Comparison of ENCODE assay signal across 8 cellular contexts in genomic region chr1:154344977-154345837, GRCh38. TPM values are rescaled to one million over a fixed set of nuclear protein-coding genes. Genes with fewer than 3 reads are reported as not detected.
A peak's percentile ranks its signal among the peaks of the same experiment; 100 is the strongest.
DNase-seq lines count a peak whose midpoint lies in the region; ATAC-seq and TF ChIP-seq lines count a peak whose summit lies in the region.

No MANE protein-coding gene starts in this region.

- no peaks in the 10 kb centered on the region for H3K79me2 ChIP-seq in osteoblast (ENCODE audit: insufficient read depth, low read length)

- peaks cover 99% of the 10 kb centered on the region for H3K36me3 Mint-ChIP-seq in CD4-positive, alpha-beta T cell (ENCODE audit: low read depth)

- peak overlapping the region; percentile 95 for H3K4me3 Mint-ChIP-seq in CD4-positive, alpha-beta T cell

- intact Hi-C loops in CD4-positive, alpha-beta T cell (cut with DNase I, micrococcal nuclease) = loop anchor here in 1 of 2 experiments (5.0 kb wide), 1 partner anchor 122 kb away; no protein-coding TSS in a partner anchor

- CTCF ChIA-PET in CD4-positive, alpha-beta T cell (lab: Charles Lee) = interaction anchor here (0.9 to 5.2 kb wide), 9 partner anchors 10 to 202 kb away, joined by 3 to 47 read pairs (median 4); partner anchors contain the start of gene ATP8B2

- no peak overlapping the region for H3K4me2 ChIP-seq in osteoblast (ENCODE audit: insufficient read depth, low read length)

- peak; percentile 91 for TF ChIP-seq CTCF in CD4-positive, alpha-beta T cell (IDR thresholded peaks at IDR 0.05)
- TF ChIP-seq CTCF in osteoblast (IDR thresholded peaks at IDR 0.05; ENCODE audit: extremely low read depth, low read depth, low read length) = peak; percentile 78

- peak; percentile 66 to 81 (median 74) for DNase-seq in CD4-positive, alpha-beta T cell
- peak; percentile 18 for DNase-seq in KG1 (lab: John Stamatoyannopoulos, UW)
- peak; percentile 88 for DNase-seq in activated CD4-positive, alpha-beta T cell treated with anti-CD3 and anti-CD28 coated beads for 48 hours
- DNase-seq in effector memory CD4-positive, alpha-beta T cell = peak; percentile 62 to 71 (median 63)
- peak; percentile 93 for DNase-seq in osteoblast (ENCODE audit: insufficient read length, low spot score, missing footprints)
- no peak for DNase-seq in NCI-H345 treated with DMSO at 0.1 percent for 48 hours (lab: John Stamatoyannopoulos, UW; ENCODE audit: unreplicated experiment)
- no peak for DNase-seq in NCI-H1436 (lab: John Stamatoyannopoulos, UW)

- H3K4me3 ChIP-seq in effector memory CD4-positive, alpha-beta T cell (ENCODE audit: insufficient read depth, low read depth, low read length, poor library complexity, severe bottlenecking) = peak overlapping the region; percentile 53
- H3K4me3 ChIP-seq in osteoblast (ENCODE audit: insufficient read depth, low read length) = no peak overlapping the region

- POLR2A ChIA-PET in CD4-positive, alpha-beta T cell (lab: Charles Lee) = interaction anchor here (1.0 to 5.3 kb wide), 5 partner anchors 11 to 72 kb away, joined by 3 to 45 read pairs (median 8); partner anchors contain the start of gene ATP8B2

- H4K20me1 ChIP-seq in osteoblast (ENCODE audit: insufficient read depth, low read length) = peaks cover 30% of the 10 kb centered on the region

- H3K27me3 ChIP-seq in CD4-positive, alpha-beta T cell (ENCODE audit: control insufficient read depth, insufficient read depth, low read length) = no peaks in the 10 kb centered on the region
- no peaks in the 10 kb centered on the region for H3K27me3 ChIP-seq in effector memory CD4-positive, alpha-beta T cell (replicated peaks; ENCODE audit: control insufficient read depth, insufficient read depth, low read length, poor library complexity, severe bottlenecking)
- H3K27me3 ChIP-seq in osteoblast (ENCODE audit: insufficient read depth, low read length) = no peaks in the 10 kb centered on the region

- peaks cover 74% of the 10 kb centered on the region for H3K4me1 ChIP-seq in effector memory CD4-positive, alpha-beta T cell (ENCODE audit: control insufficient read depth, insufficient read depth, low read length, poor library complexity, severe bottlenecking)
- no peaks in the 10 kb centered on the region for H3K4me1 ChIP-seq in osteoblast (ENCODE audit: insufficient read depth, low read length)

- H3K9me3 ChIP-seq in CD4-positive, alpha-beta T cell (ENCODE audit: control insufficient read depth, low read length) = no peaks in the 10 kb centered on the region
- H3K9me3 ChIP-seq in effector memory CD4-positive, alpha-beta T cell (ENCODE audit: control insufficient read depth, low read length) = no peaks in the 10 kb centered on the region
- H3K9me3 ChIP-seq in osteoblast (ENCODE audit: low read depth, low read length) = no peaks in the 10 kb centered on the region

- ATAC-seq in CD4-positive, alpha-beta T cell (ENCODE audit: poor library complexity) = peak; percentile 41
- no peak for ATAC-seq in GM19467 (IDR thresholded peaks at IDR 0.05; ENCODE audit: unreplicated experiment)

- peaks cover 80% of the 10 kb centered on the region for H3K36me3 ChIP-seq in effector memory CD4-positive, alpha-beta T cell (ENCODE audit: control insufficient read depth, insufficient read depth, low read length)
- H3K36me3 ChIP-seq in osteoblast (ENCODE audit: insufficient read depth, low read length) = peaks cover 90% of the 10 kb centered on the region

- H3K27me3 Mint-ChIP-seq in CD4-positive, alpha-beta T cell = no peaks in the 10 kb centered on the region

- no peak overlapping the region for H3K27ac ChIP-seq in CD4-positive, alpha-beta T cell (ENCODE audit: low read depth, low read length)
- H3K27ac ChIP-seq in effector memory CD4-positive, alpha-beta T cell (ENCODE audit: insufficient read depth, low read length, poor library complexity, severe bottlenecking) = peak overlapping the region; percentile 64
- no peak overlapping the region for H3K27ac ChIP-seq in osteoblast (ENCODE audit: low read depth, low read length)

- H2AFZ ChIP-seq in osteoblast (ENCODE audit: low read length) = no peak overlapping the region

- H3K9me3 Mint-ChIP-seq in CD4-positive, alpha-beta T cell = no peaks in the 10 kb centered on the region

- peaks cover 76% of the 10 kb centered on the region for H3K4me1 Mint-ChIP-seq in CD4-positive, alpha-beta T cell (ENCODE audit: low read depth)

- H3K27ac Mint-ChIP-seq in CD4-positive, alpha-beta T cell = peak overlapping the region; percentile 89

RNA-seq across cellular contexts. Expression of gene ATP8B2, which starts 19.9 kb away (rescaled TPM):
- total RNA-seq in CD4-positive, alpha-beta T cell = 10 to 100 TPM; 72.7 to 80.7 TPM
- total RNA-seq in osteoblast = 146 and 162 TPM in 2 replicates

RNA-seq across cellular contexts. Expression of gene AQP10, which starts 24.3 kb away (rescaled TPM):
- total RNA-seq in CD4-positive, alpha-beta T cell = not detected
- not detected in 2 replicates for total RNA-seq in osteoblast

RNA-seq across cellular contexts. Expression of gene IL6R, which starts 59.9 kb away (rescaled TPM):
- 10 to 100 TPM; 31.7 to 35.0 TPM for total RNA-seq in CD4-positive, alpha-beta T cell
- 5.3 and 8.0 TPM in 2 replicates for total RNA-seq in osteoblast

Comparison
In these comparisons a context has a peak if more than half of its experiments do, and no peak if none do; other contexts are left out.
1. DNase-seq: peak in CD4-positive, alpha-beta T cell (10 of 10), KG1 (single experiment), activated CD4-positive, alpha-beta T cell treated with anti-CD3 and anti-CD28 coated beads for 48 hours (single experiment), effector memory CD4-positive, alpha-beta T cell (3 of 3) and osteoblast (single experiment); none in NCI-H345 treated with DMSO at 0.1 percent for 48 hours (single experiment) and NCI-H1436 (single experiment).